18 cellular contexts compared by ENCODE assay signal in the genomic region with DNA sequence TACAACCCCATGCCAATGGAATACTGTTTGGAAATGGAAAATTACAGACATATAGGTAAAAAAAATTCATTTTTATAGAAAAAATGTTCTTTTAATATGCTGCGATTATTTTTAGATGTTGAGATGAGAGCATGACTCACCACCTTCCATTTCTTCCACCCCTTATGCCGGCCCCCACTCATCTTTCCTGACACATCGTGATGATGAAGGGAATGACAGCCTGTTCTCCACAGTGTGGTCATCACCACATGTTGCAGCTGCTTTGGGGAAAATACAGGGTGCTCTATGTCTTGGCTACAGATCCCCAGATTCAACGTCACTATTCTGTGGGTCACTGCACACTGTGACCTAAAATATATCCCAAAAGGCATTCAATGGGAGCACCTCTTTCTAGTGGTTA.
"Had no signal": no experiment of that assay in that cellular context is flagged by ENCODE, and none has a peak within 500 bp of the region (broad histone marks: within the 10 kb centered on the region; RNA-seq: fewer than 3 reads in every experiment).

No MANE protein-coding gene starts in this region.

- H3K27me3 Mint-ChIP-seq: activated CD8-positive, alpha-beta memory T cell treated with anti-CD3 and anti-CD28 coated beads, Interleukin-2, amount 10 ng/mL, durations not matched to agents 7 days and 5 days; activated T-cell treated with anti-CD3 and anti-CD28 coated beads, Interleukin-2, amount 50 U/mL, for 24 hours; stimulated activated naive CD8-positive, alpha-beta T cell treated with anti-CD3 and anti-CD28 coated beads, Interleukin-15, amount 100 ng/mL, for 72 hours; type B pancreatic cell had no signal

- H3K27ac Mint-ChIP-seq: activated CD8-positive, alpha-beta memory T cell treated with anti-CD3 and anti-CD28 coated beads, Interleukin-2, amount 10 ng/mL, durations not matched to agents 7 days and 5 days; activated T-cell treated with anti-CD3 and anti-CD28 coated beads, Interleukin-2, amount 50 U/mL, for 24 hours; brain; stimulated activated naive CD8-positive, alpha-beta T cell treated with anti-CD3 and anti-CD28 coated beads, Interleukin-15, amount 100 ng/mL, for 72 hours; T-helper 2 cell treated with Interferon-gamma antibody and Interleukin-4, amounts not matched to agents 5 μg/mL and 100 μg/mL, for 36 hours had no signal

- H3K36me3 Mint-ChIP-seq: activated CD8-positive, alpha-beta memory T cell treated with anti-CD3 and anti-CD28 coated beads, Interleukin-2, amount 10 ng/mL, durations not matched to agents 7 days and 5 days; brain; type B pancreatic cell had no signal

- H3K4me1 Mint-ChIP-seq: activated CD8-positive, alpha-beta memory T cell treated with anti-CD3 and anti-CD28 coated beads, Interleukin-2, amount 10 ng/mL, durations not matched to agents 7 days and 5 days; brain; neural crest cell; stimulated activated naive CD8-positive, alpha-beta T cell treated with anti-CD3 and anti-CD28 coated beads, Interleukin-15, amount 100 ng/mL, for 72 hours had no signal

- H3K27me3 ChIP-seq: gastrocnemius medialis, heart right ventricle, ovary, sigmoid colon had no signal

- DNase-seq: activated CD4-positive, CD25-positive, alpha-beta regulatory T cell treated with anti-CD3 and anti-CD28 coated beads, Interleukin-2, amount 50 U/mL, for 72 hours; activated CD8-positive, alpha-beta memory T cell treated with anti-CD3 and anti-CD28 coated beads, Interleukin-2, amount 10 ng/mL, durations not matched to agents 7 days and 5 days; activated effector memory CD4-positive, alpha-beta T cell treated with Interleukin-2 at 50 U/mL for 16 hours; activated naive CD4-positive, alpha-beta T cell treated with anti-CD3 and anti-CD28 coated beads, Interleukin-2, amount 50 U/mL, for 16 hours; activated T-cell treated with anti-CD3 and anti-CD28 coated beads, Interleukin-2, amount 50 U/mL, for 24 hours; effector CD8-positive, alpha-beta T cell; gastrocnemius medialis; heart right ventricle; left cardiac atrium; lower lobe of right lung; ovary; sigmoid colon; stimulated activated CD4-positive, alpha-beta T cell treated with anti-CD3 and anti-CD28 coated beads, Interleukin-1b, Interleukin-23, amount 100 ng/mL, for 48 hours; stimulated activated naive CD8-positive, alpha-beta T cell treated with anti-CD3 and anti-CD28 coated beads, Interleukin-15, amount 100 ng/mL, for 72 hours had no signal

- H3K36me3 ChIP-seq: gastrocnemius medialis, heart right ventricle, lower lobe of right lung, ovary, sigmoid colon had no signal

- H3K9me3 ChIP-seq: lower lobe of right lung, ovary had no signal

- H3K4me3 ChIP-seq: gastrocnemius medialis, heart right ventricle, lower lobe of right lung, ovary, sigmoid colon had no signal

- H3K4me3 Mint-ChIP-seq: activated CD8-positive, alpha-beta memory T cell treated with anti-CD3 and anti-CD28 coated beads, Interleukin-2, amount 10 ng/mL, durations not matched to agents 7 days and 5 days; activated T-cell treated with anti-CD3 and anti-CD28 coated beads, Interleukin-2, amount 50 U/mL, for 24 hours; brain; neural crest cell; stimulated activated naive CD8-positive, alpha-beta T cell treated with anti-CD3 and anti-CD28 coated beads, Interleukin-15, amount 100 ng/mL, for 72 hours; T-helper 2 cell treated with Interferon-gamma antibody and Interleukin-4, amounts not matched to agents 5 μg/mL and 100 μg/mL, for 36 hours; type B pancreatic cell had no signal

- ATAC-seq: activated CD8-positive, alpha-beta memory T cell treated with anti-CD3 and anti-CD28 coated beads, Interleukin-2, amount 10 ng/mL, durations not matched to agents 7 days and 5 days; gastrocnemius medialis; heart right ventricle; left cardiac atrium; lower lobe of right lung; stimulated activated naive CD8-positive, alpha-beta T cell treated with anti-CD3 and anti-CD28 coated beads, Interleukin-15, amount 100 ng/mL, for 72 hours had no signal
